In genomic region chr4:69910016-69910782, GRCh38 we compare ENCODE assay signal across 13 cellular contexts. TPM values are rescaled to one million over a fixed set of nuclear protein-coding genes. Genes with fewer than 3 reads are reported as not detected.
DNase-seq lines count a peak whose midpoint lies in the region; ATAC-seq and TF ChIP-seq lines count a peak whose summit lies in the region.
"Had no signal": no experiment of that assay in that cellular context is flagged by ENCODE, and none has a peak within 500 bp of the region (broad histone marks: within the 10 kb centered on the region; RNA-seq: fewer than 3 reads in every experiment).

No MANE protein-coding gene starts in this region.

- DNase-seq in LHCN-M2 (ENCODE audit: low read depth) (peak; percentile 53), skeletal muscle cell (ENCODE audit: low read depth) (peak; percentile 70), NCI-H82 (lab: John Stamatoyannopoulos, UW) (no peak), PC-9 (no peak), AG20443 (ENCODE audit: low spot score) (no peak)
- DNase-seq: activated effector memory CD4-positive, alpha-beta T cell treated with Interleukin-2 at 50 U/mL for 16 hours; T-helper 9 cell; upper lobe of right lung had no signal

- POLR2A ChIA-PET in PC-9 (lab: Charles Lee; ENCODE audit: unreplicated experiment): no interaction called here

- no peaks in the 10 kb centered on the region for H3K36me3 ChIP-seq in PC-9 (ENCODE audit: low read depth)
- H3K36me3 ChIP-seq: upper lobe of right lung had no signal

- no peak overlapping the region for H2AFZ ChIP-seq in PC-9

- no peak overlapping the region for H3K4me2 ChIP-seq in PC-9

- TF ChIP-seq CTCF in PC-9 (conservative IDR thresholded peaks at IDR 0.05): no peak

- no peaks in the 10 kb centered on the region for H3F3A ChIP-seq in PC-9 (ENCODE audit: insufficient read depth, low read depth)

- H3K27me3 ChIP-seq in PC-9 (ENCODE audit: insufficient read depth, low read depth): no peaks in the 10 kb centered on the region
- H3K27me3 ChIP-seq: upper lobe of right lung had no signal

- H3K4me3 ChIP-seq in skeletal muscle cell (ENCODE audit: low read depth, low read length): no peak overlapping the region
- H3K4me3 ChIP-seq in PC-9: no peak overlapping the region
- H3K4me3 ChIP-seq: upper lobe of right lung had no signal

- H4K20me1 ChIP-seq in PC-9 (ENCODE audit: insufficient read depth): no peaks in the 10 kb centered on the region

- no peaks in the 10 kb centered on the region for H3K79me2 ChIP-seq in PC-9 (ENCODE audit: low read depth)

- H3K9me3 ChIP-seq in PC-9 (ENCODE audit: insufficient read depth, low read depth): no peaks in the 10 kb centered on the region
- H3K9me3 ChIP-seq: upper lobe of right lung had no signal

- H3K4me1 ChIP-seq in PC-9 (replicated peaks; ENCODE audit: insufficient read depth): no peaks in the 10 kb centered on the region
- H3K4me1 ChIP-seq: upper lobe of right lung had no signal

- no peaks in the 10 kb centered on the region for H3K9me2 ChIP-seq in PC-9 (ENCODE audit: insufficient read depth)

- no peak overlapping the region for H3K27ac ChIP-seq in PC-9
- H3K27ac ChIP-seq: upper lobe of right lung had no signal

- intact Hi-C loops in PC-9 (cut with micrococcal nuclease; ENCODE audit: unreplicated experiment): no loop called here

- CTCF ChIA-PET in PC-9 (lab: Charles Lee): no interaction called here

- BruUV-seq in PC-9 (replicated peaks; lab: Mats Ljungman, UMichigan): no TSS peak

- ATAC-seq in GM18909 (IDR thresholded peaks at IDR 0.05; ENCODE audit: poor library complexity, unreplicated experiment): peak; percentile 80
- ATAC-seq in HG02623 (IDR thresholded peaks at IDR 0.05; ENCODE audit: unreplicated experiment): peak; percentile 92
- ATAC-seq: esophagus mucosa, upper lobe of right lung had no signal

RNA-seq across cellular contexts. Expression of gene CSN1S1, which starts 20.7 kb away (rescaled TPM):
- total RNA-seq in LHCN-M2 (2014; rRNA removed): not detected in 2 replicates
- polyA plus RNA-seq in LHCN-M2 (2012): not detected
- total RNA-seq in PC-9 (2021): not detected in 2 replicates
- total RNA-seq: esophagus mucosa, mesothelial cell of epicardium, NCI-H460, upper lobe of right lung had no signal

RNA-seq across cellular contexts. Expression of gene SULT1E1, which starts 50.3 kb away (rescaled TPM):
- not detected in 2 replicates for total RNA-seq in LHCN-M2 (2014; rRNA removed)
- polyA plus RNA-seq in LHCN-M2 (2012): not detected
- not detected in 2 replicates for total RNA-seq in PC-9 (2021)
- total RNA-seq: NCI-H460 had no signal

RNA-seq across cellular contexts. Expression of gene CSN2, which starts 55.3 kb away (rescaled TPM):
- total RNA-seq in LHCN-M2 (2014; rRNA removed): not detected in 2 replicates
- not detected for polyA plus RNA-seq in LHCN-M2 (2012)
- total RNA-seq in PC-9 (2021): not detected in 2 replicates
- total RNA-seq: esophagus mucosa, mesothelial cell of epicardium, NCI-H460, upper lobe of right lung had no signal

Comparison
In these comparisons a context has a peak if more than half of its experiments do, and no peak if none do; other contexts are left out.
1. DNase-seq: peak in LHCN-M2 (single experiment) and skeletal muscle cell (single experiment); none in NCI-H82 (single experiment), PC-9 (0 of 2) and AG20443 (single experiment).